In the genomic region with DNA sequence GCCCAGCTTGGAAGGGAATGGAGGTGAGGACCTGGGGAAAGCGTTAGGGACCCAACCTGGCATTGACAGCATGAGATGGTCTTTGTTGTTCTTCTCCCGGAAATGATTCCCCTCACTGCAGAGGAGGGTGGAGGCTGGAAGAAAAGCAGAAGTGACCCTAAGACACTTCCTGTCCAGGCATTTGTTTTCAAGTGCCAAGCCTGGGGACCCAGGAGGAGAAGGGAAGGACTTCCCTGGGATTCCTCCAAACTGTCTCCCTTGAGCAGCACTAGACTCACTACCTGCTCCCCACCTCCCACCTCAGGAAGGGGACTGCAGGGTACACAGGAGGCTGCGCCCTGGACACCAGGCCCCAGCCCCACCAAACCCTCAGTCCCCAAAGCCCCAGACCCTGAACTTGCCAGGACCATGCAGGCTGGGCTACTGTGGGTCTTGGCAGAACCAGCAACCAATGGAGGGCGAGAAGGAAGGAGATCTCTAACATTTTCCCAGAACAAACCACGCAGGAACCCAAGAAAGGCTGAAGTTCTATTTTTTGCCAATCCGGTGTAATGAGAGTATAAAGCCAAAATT, we compare ENCODE assay signal across 11 cellular contexts. TPM values are rescaled to one million over a fixed set of nuclear protein-coding genes. Genes with fewer than 3 reads are reported as not detected.
A peak's percentile ranks its signal among the peaks of the same experiment; 100 is the strongest.
DNase-seq lines count a peak whose midpoint lies in the region; ATAC-seq, FAIRE-seq and TF ChIP-seq lines count a peak whose summit lies in the region.
"Had no signal": no experiment of that assay in that cellular context is flagged by ENCODE, and none has a peak within 500 bp of the region (broad histone marks: within the 10 kb centered on the region; RNA-seq: fewer than 3 reads in every experiment).

No MANE protein-coding gene starts in this region.

- no peak for TF ChIP-seq POLR2A in heart left ventricle (IDR thresholded peaks at IDR 0.05)
- no peak for TF ChIP-seq POLR2A in upper lobe of left lung (IDR thresholded peaks at IDR 0.05)
- no peak for TF ChIP-seq POLR2A in H54 (IDR thresholded peaks at IDR 0.05; ENCODE audit: low read depth, low read length)

- ATAC-seq in heart left ventricle, result peak in 3 of 4 donors; percentile 5 to 29 (median 13)
- ATAC-seq in upper lobe of left lung (ENCODE audit: low FRiP score in 2 of 2), result peak in 1 of 2 donors; percentile 57
- ATAC-seq in GM18511 (IDR thresholded peaks at IDR 0.05; ENCODE audit: unreplicated experiment), result no peak

- H3K27me3 ChIP-seq in heart left ventricle (no peaks in the 10 kb centered on the region), upper lobe of left lung (no peaks in the 10 kb centered on the region)
- H3K27me3 ChIP-seq: Peyer's patch had no signal

- intact Hi-C loops in heart left ventricle (cut with DNase I), result no loop called here
- intact Hi-C loops in activated T-helper 1 cell treated with anti-CD3 and anti-CD28 coated beads, Interleukin-12 subunit alpha, Interleukin-12 subunit beta, Interleukin-2, Interleukin-4 antibody, amounts not matched to agents 30 ng/mL and 10 ng/mL and 1 ng/mL, durations not matched to agents 14 hours and 24 hours and 36 hours (cut with micrococcal nuclease), result no loop called here

- WGBS in heart left ventricle, 4 donors, result 75 to 88% (median 81%) methylated on average over 6 of the region's 6 CpGs
- WGBS in upper lobe of left lung, 2 donors, result 60 to 79% methylated on average over 5 to 6 of the region's 6 CpGs

- H3K36me3 Mint-ChIP-seq in activated T-helper 1 cell treated with anti-CD3 and anti-CD28 coated beads, Interleukin-12 subunit alpha, Interleukin-12 subunit beta, Interleukin-2, Interleukin-4 antibody, amounts not matched to agents 30 ng/mL and 10 ng/mL and 1 ng/mL, durations not matched to agents 14 hours and 24 hours and 36 hours (ENCODE audit: low read depth), result no peaks in the 10 kb centered on the region

- H3K36me3 ChIP-seq in heart left ventricle (no peaks in the 10 kb centered on the region), upper lobe of left lung (no peaks in the 10 kb centered on the region)
- H3K36me3 ChIP-seq: Peyer's patch had no signal

- no peak for TF ChIP-seq EP300 in upper lobe of left lung (IDR thresholded peaks at IDR 0.05)

- FAIRE-seq in H54 (lab: Jason Lieb, UNC), result no peak

- H3K9me3 ChIP-seq in heart left ventricle (no peaks in the 10 kb centered on the region), upper lobe of left lung (no peaks in the 10 kb centered on the region)
- H3K9me3 ChIP-seq: Peyer's patch had no signal

- H3K4me1 Mint-ChIP-seq in activated T-helper 1 cell treated with anti-CD3 and anti-CD28 coated beads, Interleukin-12 subunit alpha, Interleukin-12 subunit beta, Interleukin-2, Interleukin-4 antibody, amounts not matched to agents 30 ng/mL and 10 ng/mL and 1 ng/mL, durations not matched to agents 14 hours and 24 hours and 36 hours (ENCODE audit: low read depth), result no peaks in the 10 kb centered on the region

- no peak overlapping the region for H3K4me3 Mint-ChIP-seq in activated T-helper 1 cell treated with anti-CD3 and anti-CD28 coated beads, Interleukin-12 subunit alpha, Interleukin-12 subunit beta, Interleukin-2, Interleukin-4 antibody, amounts not matched to agents 30 ng/mL and 10 ng/mL and 1 ng/mL, durations not matched to agents 14 hours and 24 hours and 36 hours

- peak; percentile 34 for DNase-seq in activated effector memory CD4-positive, alpha-beta T cell treated with anti-CD3 and anti-CD28 coated beads, Interleukin-2, amount 50 U/mL, for 16 hours
- no peak for DNase-seq in activated effector memory CD4-positive, alpha-beta T cell treated with Interleukin-2 at 50 U/mL for 16 hours
- DNase-seq in SKM-1 treated with dmso at 0.1 percent for 144 hours (lab: John Stamatoyannopoulos, UW; ENCODE audit: unreplicated experiment) (peak; percentile 41), heart left ventricle (peak in 2 of 5 donors; percentile 6 to 16), upper lobe of left lung (peak; percentile 18 to 21), H54 (ENCODE audit: insufficient read length, low spot score) (no peak)
- DNase-seq in activated T-helper 1 cell treated with anti-CD3 and anti-CD28 coated beads, Interleukin-12 subunit alpha, Interleukin-12 subunit beta, Interleukin-2, Interleukin-4 antibody, amounts not matched to agents 30 ng/mL and 10 ng/mL and 1 ng/mL, durations not matched to agents 14 hours and 24 hours and 36 hours (ENCODE audit: low spot score), result no peak
- DNase-seq: ACHN; effector memory CD4-positive, alpha-beta T cell had no signal

- H3K4me3 ChIP-seq in heart left ventricle (no peak overlapping the region), upper lobe of left lung (no peak overlapping the region)
- H3K4me3 ChIP-seq: Peyer's patch had no signal

- peaks cover 17% of the 10 kb centered on the region for H3K27me3 Mint-ChIP-seq in activated T-helper 1 cell treated with anti-CD3 and anti-CD28 coated beads, Interleukin-12 subunit alpha, Interleukin-12 subunit beta, Interleukin-2, Interleukin-4 antibody, amounts not matched to agents 30 ng/mL and 10 ng/mL and 1 ng/mL, durations not matched to agents 14 hours and 24 hours and 36 hours (ENCODE audit: insufficient read depth)

- H3K9me3 Mint-ChIP-seq in activated T-helper 1 cell treated with anti-CD3 and anti-CD28 coated beads, Interleukin-12 subunit alpha, Interleukin-12 subunit beta, Interleukin-2, Interleukin-4 antibody, amounts not matched to agents 30 ng/mL and 10 ng/mL and 1 ng/mL, durations not matched to agents 14 hours and 24 hours and 36 hours, result no peaks in the 10 kb centered on the region

- H3K4me1 ChIP-seq in heart left ventricle (peaks cover 0 to 50% (median 15%) of the 10 kb centered on the region in 12 donors), upper lobe of left lung (peaks cover 25 to 35% (median 32%) of the 10 kb centered on the region in 4 donors)

- H3K27ac Mint-ChIP-seq in activated T-helper 1 cell treated with anti-CD3 and anti-CD28 coated beads, Interleukin-12 subunit alpha, Interleukin-12 subunit beta, Interleukin-2, Interleukin-4 antibody, amounts not matched to agents 30 ng/mL and 10 ng/mL and 1 ng/mL, durations not matched to agents 14 hours and 24 hours and 36 hours, result no peak overlapping the region

- H3K27ac ChIP-seq in heart left ventricle (peak overlapping the region in 3 of 12 donors; percentile 24 to 40 (median 34)), upper lobe of left lung (peak overlapping the region in 3 of 4 donors; percentile 28 to 66 (median 54))
- H3K27ac ChIP-seq: Peyer's patch had no signal

- TF ChIP-seq CTCF in heart left ventricle (IDR thresholded peaks at IDR 0.05) (no peak), upper lobe of left lung (IDR thresholded peaks at IDR 0.05) (no peak)

RNA-seq across cellular contexts. Expression of a gene that starts 9.8 kb away (rescaled TPM):
- total RNA-seq in heart left ventricle (1 to 10 TPM in 8 of 9 donors, under 1 TPM in 1; 0.96 to 5.4 (median 1.7) TPM), upper lobe of left lung (100 to 1,000 TPM in 4 of 6 donors, 10 to 100 TPM in 2; 92.6 to 577 (median 198) TPM)
- 1 to 10 TPM; 3.0 to 3.5 TPM for polyA plus RNA-seq in heart left ventricle
- total RNA-seq in activated T-helper 1 cell treated with anti-CD3 and anti-CD28 coated beads, Interleukin-12 subunit alpha, Interleukin-12 subunit beta, Interleukin-2, Interleukin-4 antibody, amounts not matched to agents 30 ng/mL and 10 ng/mL and 1 ng/mL, durations not matched to agents 14 hours and 24 hours and 36 hours, result 0.69 and 0.88 TPM in 2 replicates

Comparison
In these comparisons a context has a peak if more than half of its experiments do, and no peak if none do; other contexts are left out.
1. DNase-seq: peak in activated effector memory CD4-positive, alpha-beta T cell treated with anti-CD3 and anti-CD28 coated beads, Interleukin-2, amount 50 U/mL, for 16 hours (single experiment), SKM-1 treated with dmso at 0.1 percent for 144 hours (single experiment) and upper lobe of left lung (2 of 2); none in activated effector memory CD4-positive, alpha-beta T cell treated with Interleukin-2 at 50 U/mL for 16 hours (single experiment), activated T-helper 1 cell treated with anti-CD3 and anti-CD28 coated beads, Interleukin-12 subunit alpha, Interleukin-12 subunit beta, Interleukin-2, Interleukin-4 antibody, amounts not matched to agents 30 ng/mL and 10 ng/mL and 1 ng/mL, durations not matched to agents 14 hours and 24 hours and 36 hours (single experiment) and H54 (single experiment).
2. RNA of a gene that starts 9.8 kb away (total RNA-seq): 92.6 to 577 TPM in upper lobe of left lung; 0.96 to 5.4 TPM in heart left ventricle and 0.69 to 0.88 TPM in activated T-helper 1 cell treated with anti-CD3 and anti-CD28 coated beads, Interleukin-12 subunit alpha, Interleukin-12 subunit beta, Interleukin-2, Interleukin-4 antibody, amounts not matched to agents 30 ng/mL and 10 ng/mL and 1 ng/mL, durations not matched to agents 14 hours and 24 hours and 36 hours; every median in the first group is over 10 times any median in the second.